In genomic region chr10:1187855-1188555, GRCh38 we compare ENCODE assay signal across 1 cellular context.
TF ChIP-seq lines count a peak whose summit lies in the region.

No MANE protein-coding gene starts in this region.

TF ChIP-seq in WTC11, 78 proteins besides CTCF, POLR2A, EP300 and RAD21 (continued from another document):
- TF ChIP-seq ZNF263 (CRISPR knock-in tag; IDR thresholded peaks at IDR 0.05; ENCODE audit: low read depth) (no peak), E2F4 (CRISPR knock-in tag; IDR thresholded peaks at IDR 0.05; ENCODE audit: borderline replicate concordance, low read depth) (no peak), ZNF219 (CRISPR knock-in tag; IDR thresholded peaks at IDR 0.05; ENCODE audit: borderline replicate concordance) (no peak), SOX15 (CRISPR knock-in tag; IDR thresholded peaks at IDR 0.05) (no peak), FOXP1 (CRISPR knock-in tag; IDR thresholded peaks at IDR 0.05; ENCODE audit: borderline replicate concordance) (no peak), NR3C1 (CRISPR knock-in tag; conservative IDR thresholded peaks at IDR 0.05; ENCODE audit: low read depth) (no peak), ETV6 (CRISPR knock-in tag; IDR thresholded peaks at IDR 0.05) (no peak)
